Comparison of ENCODE assay signal across 8 cellular contexts in genomic region chr2:201795608-201796477, GRCh38. TPM values are rescaled to one million over a fixed set of nuclear protein-coding genes. Genes with fewer than 3 reads are reported as not detected.
DNase-seq lines count a peak whose midpoint lies in the region; ATAC-seq and FAIRE-seq lines count a peak whose summit lies in the region.

No MANE protein-coding gene starts in this region.

- H3K27ac Mint-ChIP-seq in naive thymus-derived CD4-positive, alpha-beta T cell: no peak overlapping the region

- CTCF ChIA-PET in naive thymus-derived CD4-positive, alpha-beta T cell (lab: Charles Lee): no interaction called here

- no peaks in the 10 kb centered on the region for H3K27me3 ChIP-seq in small intestine (ENCODE audit: control insufficient read depth in 2 of 2, insufficient read depth in 2 of 2, low read length in 2 of 2)
- H3K27me3 ChIP-seq in naive thymus-derived CD4-positive, alpha-beta T cell (ENCODE audit: control insufficient read depth in 2 of 2, insufficient read depth in 2 of 2, low read length in 2 of 2): no peaks in the 10 kb centered on the region

- no peaks in the 10 kb centered on the region for H3K36me3 Mint-ChIP-seq in naive thymus-derived CD4-positive, alpha-beta T cell

- intact Hi-C loops in head of caudate nucleus (cut with DNase I): no loop called here
- intact Hi-C loops in naive thymus-derived CD4-positive, alpha-beta T cell (cut with micrococcal nuclease): no loop called here

- no peaks in the 10 kb centered on the region for H3K4me1 ChIP-seq in small intestine (ENCODE audit: control insufficient read depth in 2 of 2, insufficient read depth in 1 of 2, low read depth in 1 of 2, low read length in 1 of 2)
- H3K4me1 ChIP-seq in naive thymus-derived CD4-positive, alpha-beta T cell (ENCODE audit: control insufficient read depth in 2 of 2, insufficient read depth in 2 of 2, low read length in 2 of 2): no peaks in the 10 kb centered on the region

- H3K4me3 ChIP-seq in small intestine (ENCODE audit: low read depth in 1 of 2, low read length in 2 of 2): no peak overlapping the region
- no peak overlapping the region for H3K4me3 ChIP-seq in naive thymus-derived CD4-positive, alpha-beta T cell (ENCODE audit: low read length)

- 33 to 34% (median 33%) methylated on average over 5 of the region's 5 CpGs for WGBS in small intestine, 3 donors

- FAIRE-seq in small intestine (lab: Jason Lieb, UNC): no peak

- H3K4me1 Mint-ChIP-seq in naive thymus-derived CD4-positive, alpha-beta T cell: peaks cover 0 to 2% (median 0%) of the 10 kb centered on the region in 7 donors

- DNase-seq in DMS53 (lab: John Stamatoyannopoulos, UW) (peak; percentile 82), HuH-7 (ENCODE audit: low spot score) (peak; percentile 59), SW480 (ENCODE audit: low spot score) (peak; percentile 65), head of caudate nucleus (peak in 28 of 42 donors; percentile 8 to 60 (median 26)), small intestine (peak; percentile 35)
- DNase-seq in naive thymus-derived CD4-positive, alpha-beta T cell: no peak
- DNase-seq in stimulated activated naive CD8-positive, alpha-beta T cell treated with anti-CD3 and anti-CD28 coated beads, Interleukin-15, Interleukin-2, amounts not matched to agents 100 U/mL and 50 U/mL, for 24 hours: no peak

- no peak overlapping the region for H3K4me3 Mint-ChIP-seq in naive thymus-derived CD4-positive, alpha-beta T cell

- no peak overlapping the region for H3K27ac ChIP-seq in small intestine (ENCODE audit: low read depth in 1 of 2, low read length in 1 of 2)
- H3K27ac ChIP-seq in naive thymus-derived CD4-positive, alpha-beta T cell (ENCODE audit: low read depth, low read length): no peak overlapping the region

- no peak for ATAC-seq in HG03520 (IDR thresholded peaks at IDR 0.05; ENCODE audit: unreplicated experiment)
- no peak for ATAC-seq in naive thymus-derived CD4-positive, alpha-beta T cell
- ATAC-seq in stimulated activated naive CD8-positive, alpha-beta T cell treated with anti-CD3 and anti-CD28 coated beads, Interleukin-15, Interleukin-2, amounts not matched to agents 100 U/mL and 50 U/mL, for 24 hours: no peak

- peaks cover 3 to 16% (median 9%) of the 10 kb centered on the region in 5 donors for H3K27me3 Mint-ChIP-seq in naive thymus-derived CD4-positive, alpha-beta T cell

- H3K36me3 ChIP-seq in small intestine (ENCODE audit: control insufficient read depth in 2 of 2, insufficient read depth in 2 of 2, low read length in 2 of 2): no peaks in the 10 kb centered on the region
- no peaks in the 10 kb centered on the region for H3K36me3 ChIP-seq in naive thymus-derived CD4-positive, alpha-beta T cell (ENCODE audit: control insufficient read depth in 2 of 3, insufficient read depth in 3 of 3, low read length in 3 of 3)

- no peaks in the 10 kb centered on the region for H3K9me3 ChIP-seq in small intestine (ENCODE audit: control insufficient read depth, low read depth)
- no peaks in the 10 kb centered on the region for H3K9me3 ChIP-seq in naive thymus-derived CD4-positive, alpha-beta T cell (ENCODE audit: control insufficient read depth in 2 of 3, low read length in 3 of 3)

- no peaks in the 10 kb centered on the region for H3K9me3 Mint-ChIP-seq in naive thymus-derived CD4-positive, alpha-beta T cell

- POLR2A ChIA-PET in naive thymus-derived CD4-positive, alpha-beta T cell (lab: Charles Lee): no interaction called here

RNA-seq across cellular contexts. Expression of gene CDK15, which starts 10.5 kb away (rescaled TPM):
- polyA plus RNA-seq in small intestine: under 1 TPM in 2 of 3 donors, not detected in 1; 0.52 to 0.54 TPM
- total RNA-seq in naive thymus-derived CD4-positive, alpha-beta T cell: not detected
- polyA plus RNA-seq in naive thymus-derived CD4-positive, alpha-beta T cell: not detected

RNA-seq across cellular contexts. Expression of gene ALS2, which starts 15.1 kb away (rescaled TPM):
- 10 to 100 TPM in 1 of 3 donors, 1 to 10 TPM in 2; 8.4 to 13.0 (median 8.6) TPM for polyA plus RNA-seq in small intestine
- total RNA-seq in naive thymus-derived CD4-positive, alpha-beta T cell: 10 to 100 TPM in 4 of 5 experiments, 1 to 10 TPM in 1; 8.9 to 13.5 (median 10.7) TPM
- 1 to 10 TPM; 3.6 to 4.1 TPM for polyA plus RNA-seq in naive thymus-derived CD4-positive, alpha-beta T cell

Comparison
In these comparisons a context has a peak if more than half of its experiments do, and no peak if none do; other contexts are left out.
1. DNase-seq: peak in DMS53 (single experiment), HuH-7 (single experiment), SW480 (single experiment), head of caudate nucleus (28 of 42) and small intestine (single experiment); none in naive thymus-derived CD4-positive, alpha-beta T cell (0 of 9) and stimulated activated naive CD8-positive, alpha-beta T cell treated with anti-CD3 and anti-CD28 coated beads, Interleukin-15, Interleukin-2, amounts not matched to agents 100 U/mL and 50 U/mL, for 24 hours (single experiment).